Comparison of ENCODE assay signal across 15 cellular contexts in the genomic region with DNA sequence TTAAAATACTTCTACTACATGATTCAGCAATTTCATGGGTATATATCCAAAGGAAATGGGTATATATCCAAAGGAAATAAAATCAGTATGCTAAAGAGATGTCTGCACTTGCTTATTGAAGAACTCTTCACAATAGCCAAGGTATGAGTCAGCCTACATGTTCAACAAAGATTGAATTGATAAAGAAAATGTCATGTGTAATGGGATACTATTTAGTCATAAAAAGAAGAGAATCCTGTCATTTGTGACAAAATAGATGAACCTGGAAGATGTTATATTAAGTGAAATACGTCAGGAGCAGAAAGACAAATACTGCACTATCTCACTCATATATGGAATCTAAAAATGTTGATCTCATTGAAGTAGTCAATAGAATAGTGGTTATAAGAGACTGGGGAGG.
DNase-seq lines count a peak whose midpoint lies in the region; ATAC-seq, FAIRE-seq and TF ChIP-seq lines count a peak whose summit lies in the region.
"Had no signal": no experiment of that assay in that cellular context is flagged by ENCODE, and none has a peak within 500 bp of the region (broad histone marks: within the 10 kb centered on the region; RNA-seq: fewer than 3 reads in every experiment).

No MANE protein-coding gene starts in this region.

- H3K9me2 ChIP-seq in neural cell (ENCODE audit: insufficient read depth, low read length) = no peaks in the 10 kb centered on the region

- H3K27me3 ChIP-seq in K562 (ENCODE audit: control insufficient read depth in 2 of 2, insufficient read depth in 2 of 2, low read length in 2 of 2) (no peaks in the 10 kb centered on the region), neural cell (ENCODE audit: insufficient read depth, low read depth, low read length) (no peaks in the 10 kb centered on the region), tibial artery (no peaks in the 10 kb centered on the region)

- H3K9ac ChIP-seq in K562 (ENCODE audit: insufficient read depth in 1 of 2, low read depth in 2 of 2, low read length in 2 of 2) (no peak overlapping the region), neural cell (ENCODE audit: low read length) (no peak overlapping the region)

- DNase-seq in DMS53 (lab: John Stamatoyannopoulos, UW) (peak; percentile 40), HT1080 (ENCODE audit: low read depth) (peak; percentile 66), K562 (ENCODE audit: extremely low read depth in 1 of 4, low spot score in 3 of 4) (no peak), NCI-H1417 (lab: John Stamatoyannopoulos, UW) (no peak), tibial artery (no peak)
- DNase-seq: C1 segment of cervical spinal cord; CD4-positive, alpha-beta T cell; HCEC 1CT; HFFc6; IMR-90 had no signal

- TF ChIP-seq CTCF in K562 (IDR thresholded peaks at IDR 0.05 in 2 of 3, conservative IDR thresholded peaks at IDR 0.05 in 1 of 3; ENCODE audit: insufficient read depth in 2 of 3, low read depth in 1 of 3, low read length in 3 of 3) = no peak
- no peak for TF ChIP-seq CTCF in neural cell (IDR thresholded peaks at IDR 0.05; ENCODE audit: poor library complexity, severe bottlenecking)
- TF ChIP-seq CTCF in tibial artery (IDR thresholded peaks at IDR 0.05) = no peak

- POLR2A ChIA-PET in K562 (lab: Yijun Ruan, JAX) = no interaction called here

- in situ Hi-C loops in K562 (cut with MboI) = no loop called here

- TF ChIP-seq POLR2A in K562 (conservative IDR thresholded peaks at IDR 0.05) = no peak

- peaks cover 2% of the 10 kb centered on the region for H3K9me3 ChIP-seq in K562 (replicated peaks; ENCODE audit: control insufficient read depth, insufficient read depth, low read depth, low read length)
- H3K9me3 ChIP-seq in neural cell (ENCODE audit: low read length) = no peaks in the 10 kb centered on the region
- no peaks in the 10 kb centered on the region for H3K9me3 ChIP-seq in tibial artery

- no peaks in the 10 kb centered on the region for H3K4me1 ChIP-seq in K562 (replicated peaks in 1 of 2; ENCODE audit: control insufficient read depth in 2 of 2, insufficient read depth in 2 of 2, low read length in 2 of 2)
- no peaks in the 10 kb centered on the region for H3K4me1 ChIP-seq in tibial artery

- H3K79me2 ChIP-seq in K562 (ENCODE audit: control insufficient read depth, insufficient read depth, low read length) = no peaks in the 10 kb centered on the region
- H3K79me2 ChIP-seq in neural cell (replicated peaks; ENCODE audit: insufficient read depth, low read length) = no peaks in the 10 kb centered on the region

- no TSS peak for BruUV-seq in K562 (replicated peaks; lab: Mats Ljungman, UMichigan)

- H3K4me2 ChIP-seq in K562 (ENCODE audit: insufficient read depth, low read length) = no peak overlapping the region
- H3K4me2 ChIP-seq in neural cell (ENCODE audit: low read length) = no peak overlapping the region

- no peak for FAIRE-seq in K562 (lab: Jason Lieb, UNC)
- FAIRE-seq: A204.1, GM12878, GM18507 had no signal

- no peak overlapping the region for H3K27ac ChIP-seq in K562 (ENCODE audit: extremely low read depth, low read depth, low read length)
- H3K27ac ChIP-seq in neural cell (ENCODE audit: low read length) = peak overlapping the region; percentile 47
- H3K27ac ChIP-seq in tibial artery = no peak overlapping the region

- no peak for ATAC-seq in K562
- no peak for ATAC-seq in HG03097 (IDR thresholded peaks at IDR 0.05; ENCODE audit: low FRiP score, unreplicated experiment)
- ATAC-seq: GM12878 had no signal

- 0% methylated on average over 1 of the region's 1 CpG for WGBS in K562 (ENCODE audit: insufficient coverage, low coverage, missing lambda C conversion rate)

- H3F3A ChIP-seq in neural cell (ENCODE audit: insufficient read depth, low read length, poor library complexity, severe bottlenecking) = no peaks in the 10 kb centered on the region

- H3K36me3 ChIP-seq in K562 (ENCODE audit: control insufficient read depth, insufficient read depth, low read length) = no peaks in the 10 kb centered on the region
- no peaks in the 10 kb centered on the region for H3K36me3 ChIP-seq in neural cell (ENCODE audit: insufficient read depth, low read length)
- H3K36me3 ChIP-seq in tibial artery = no peaks in the 10 kb centered on the region

- H3K4me3 ChIP-seq in K562 = no peak overlapping the region
- H3K4me3 ChIP-seq in neural cell (ENCODE audit: low read length) = no peak overlapping the region
- H3K4me3 ChIP-seq in tibial artery = no peak overlapping the region
- H3K4me3 ChIP-seq: GM12878 had no signal

- TF ChIP-seq EP300 in K562 (IDR thresholded peaks at IDR 0.05; ENCODE audit: low read length) (no peak), neural cell (conservative IDR thresholded peaks at IDR 0.05; ENCODE audit: poor library complexity, severe bottlenecking) (peak; percentile 73)

- H4K20me1 ChIP-seq in K562 (replicated peaks; ENCODE audit: control insufficient read depth, insufficient read depth, low read length) (no peaks in the 10 kb centered on the region), neural cell (ENCODE audit: insufficient read depth) (no peaks in the 10 kb centered on the region)

- H3K9me1 ChIP-seq in K562 (ENCODE audit: control insufficient read depth, insufficient read depth, low read length) = no peaks in the 10 kb centered on the region

- H2AFZ ChIP-seq in K562 (ENCODE audit: low read depth, low read length) = no peak overlapping the region
- H2AFZ ChIP-seq in neural cell (ENCODE audit: low read depth, low read length) = no peak overlapping the region

- TF ChIP-seq RAD21 in K562 (CRISPR knock-in tag; conservative IDR thresholded peaks at IDR 0.05 in 1 of 2, IDR thresholded peaks at IDR 0.05 in 1 of 2) (no peak), neural cell (conservative IDR thresholded peaks at IDR 0.05) (no peak)

- CTCF ChIA-PET in K562 (lab: Yijun Ruan, JAX; ENCODE audit: low intra/inter-chr PET ratio) = no interaction called here

- intact Hi-C loops in K562 (cut with micrococcal nuclease) (no loop called here), tibial artery (cut with DNase I; ENCODE audit: low total_unique reads) (no loop called here)

TF ChIP-seq in K562, 482 proteins besides CTCF, POLR2A, EP300 and RAD21:
- TF ChIP-seq GABPB1 (CRISPR knock-in tag; IDR thresholded peaks at IDR 0.05) = no peak
- TF ChIP-seq MAFG (tag; conservative IDR thresholded peaks at IDR 0.05) = peak; percentile 31

TF ChIP-seq in neural cell, 6 proteins besides CTCF, POLR2A, EP300 and RAD21:
- peak; percentile 22 for TF ChIP-seq POLR2AphosphoS5 (IDR thresholded peaks at IDR 0.05)
- TF ChIP-seq TAF1 (IDR thresholded peaks at IDR 0.05; ENCODE audit: low read depth) = no peak

Comparison
In these comparisons a context has a peak if more than half of its experiments do, and no peak if none do; other contexts are left out.
1. DNase-seq: peak in DMS53 (single experiment) and HT1080 (single experiment); none in K562 (0 of 4), NCI-H1417 (0 of 3) and tibial artery (0 of 2).